19 cellular contexts compared by ENCODE assay signal in the genomic region with DNA sequence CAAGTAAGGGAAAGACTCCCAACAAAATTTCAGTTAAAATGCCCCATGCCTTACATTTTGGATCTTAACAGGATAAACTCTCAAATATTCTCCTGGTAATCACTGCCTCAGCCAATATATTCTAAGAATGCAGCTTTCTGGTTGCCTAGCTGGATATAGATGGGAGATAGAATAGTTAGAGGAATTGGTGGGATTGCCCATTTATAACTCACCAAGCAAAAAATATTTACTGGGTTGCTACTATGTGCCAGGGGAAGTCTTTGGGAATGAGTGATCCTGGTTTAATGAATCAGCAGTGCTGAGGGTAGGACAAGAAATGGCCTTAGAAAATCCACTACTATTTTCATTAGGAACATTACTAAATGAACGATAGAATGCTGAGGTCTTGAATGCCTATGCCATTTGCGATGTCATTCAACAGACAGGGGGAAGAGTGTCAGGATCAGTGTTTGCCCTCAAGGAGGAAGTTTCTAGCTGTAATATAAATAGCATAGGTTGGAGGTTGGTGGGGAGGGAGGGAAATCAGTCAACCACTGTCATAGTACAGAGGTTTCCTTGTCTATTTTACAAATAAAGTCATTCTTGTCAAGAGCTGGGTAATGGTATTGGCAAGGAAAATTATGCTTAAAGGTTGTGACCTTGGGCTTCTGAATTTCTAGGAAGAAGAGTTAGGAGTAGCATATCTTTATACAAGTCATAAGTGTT.
DNase-seq lines count a peak whose midpoint lies in the region; ATAC-seq and TF ChIP-seq lines count a peak whose summit lies in the region.
"Had no signal": no experiment of that assay in that cellular context is flagged by ENCODE, and none has a peak within 500 bp of the region (broad histone marks: within the 10 kb centered on the region; RNA-seq: fewer than 3 reads in every experiment).

No MANE protein-coding gene starts in this region.

- H3K4me1 ChIP-seq in BLaER1, result peaks cover 14% of the 10 kb centered on the region
- H3K4me1 ChIP-seq: BE2C, spleen had no signal

- no peak for ATAC-seq in HG03175 (IDR thresholded peaks at IDR 0.05; ENCODE audit: unreplicated experiment)
- no peak for ATAC-seq in natural killer cell treated with Interleukin-12 subunit alpha and Interleukin-12 subunit beta and Interleukin-15 and Interleukin-18, amount 100 ng/mL, for 72 hours
- ATAC-seq: activated CD8-positive, alpha-beta T cell treated with anti-CD3 and anti-CD28 coated beads for 36 hours had no signal

- H3K9ac ChIP-seq in BLaER1, result no peak overlapping the region

- H3K27ac Mint-ChIP-seq in HFFc6, result peak overlapping the region; percentile 66
- H3K27ac Mint-ChIP-seq in natural killer cell treated with Interleukin-12 subunit alpha and Interleukin-12 subunit beta and Interleukin-15 and Interleukin-18, amount 100 ng/mL, for 72 hours, result no peak overlapping the region
- H3K27ac Mint-ChIP-seq: activated CD8-positive, alpha-beta T cell treated with anti-CD3 and anti-CD28 coated beads for 36 hours; activated naive CD8-positive, alpha-beta T cell treated with anti-CD3 and anti-CD28 coated beads for 36 hours; IgD-negative memory B cell; immature natural killer cell had no signal

- DNase-seq in HFFc6, result peak; percentile 83
- DNase-seq in RPMI7951 (ENCODE audit: low read depth), result peak; percentile 9
- DNase-seq in kidney tubule cell (ENCODE audit: low spot score), result peak; percentile 74
- DNase-seq in natural killer cell treated with Interleukin-12 subunit alpha and Interleukin-12 subunit beta and Interleukin-15 and Interleukin-18, amount 100 ng/mL, for 72 hours (ENCODE audit: low spot score), result no peak
- DNase-seq in GM10266 (ENCODE audit: extremely low spot score), result no peak
- no peak for DNase-seq in activated CD4-positive, CD25-positive, alpha-beta regulatory T cell (lab: John Stamatoyannopoulos, UW)
- DNase-seq: activated CD8-positive, alpha-beta T cell treated with anti-CD3 and anti-CD28 coated beads for 36 hours; activated naive CD8-positive, alpha-beta T cell treated with anti-CD3 and anti-CD28 coated beads for 36 hours; activated T-cell treated with anti-CD3 and anti-CD28 coated beads, Interleukin-2, amount 50 U/mL, for 48 hours; BE2C; DMS153; immature natural killer cell; NCI-H2171; NCI-H774; spleen had no signal

- H3K36me3 Mint-ChIP-seq in HFFc6 (ENCODE audit: low read depth), result no peaks in the 10 kb centered on the region
- no peaks in the 10 kb centered on the region for H3K36me3 Mint-ChIP-seq in natural killer cell treated with Interleukin-12 subunit alpha and Interleukin-12 subunit beta and Interleukin-15 and Interleukin-18, amount 100 ng/mL, for 72 hours
- H3K36me3 Mint-ChIP-seq: immature natural killer cell had no signal

- peak overlapping the region; percentile 34 for H3K4me2 ChIP-seq in BLaER1

- TF ChIP-seq CTCF in HFFc6 (IDR thresholded peaks at IDR 0.05), result no peak
- no peak for TF ChIP-seq CTCF in GM10266 (IDR thresholded peaks at IDR 0.05; ENCODE audit: control insufficient read depth, insufficient read depth, low read depth, missing control alignments)

- H3K4me3 Mint-ChIP-seq in HFFc6, result 0 out of 2 replicates have a peak overlapping the region, but pooled peaks have one; percentile 12
- no peak overlapping the region for H3K4me3 Mint-ChIP-seq in natural killer cell treated with Interleukin-12 subunit alpha and Interleukin-12 subunit beta and Interleukin-15 and Interleukin-18, amount 100 ng/mL, for 72 hours
- H3K4me3 Mint-ChIP-seq: activated CD8-positive, alpha-beta T cell treated with anti-CD3 and anti-CD28 coated beads for 36 hours; activated naive CD8-positive, alpha-beta T cell treated with anti-CD3 and anti-CD28 coated beads for 36 hours; IgD-negative memory B cell; immature natural killer cell had no signal

- H3K27ac ChIP-seq in BLaER1, result no peak overlapping the region
- H3K27ac ChIP-seq: cardiac muscle cell, spleen had no signal

- H3K27me3 Mint-ChIP-seq in HFFc6 (ENCODE audit: insufficient read depth), result peaks cover 10% of the 10 kb centered on the region
- no peaks in the 10 kb centered on the region for H3K27me3 Mint-ChIP-seq in natural killer cell treated with Interleukin-12 subunit alpha and Interleukin-12 subunit beta and Interleukin-15 and Interleukin-18, amount 100 ng/mL, for 72 hours
- H3K27me3 Mint-ChIP-seq: activated CD8-positive, alpha-beta T cell treated with anti-CD3 and anti-CD28 coated beads for 36 hours; activated naive CD8-positive, alpha-beta T cell treated with anti-CD3 and anti-CD28 coated beads for 36 hours; IgD-negative memory B cell had no signal

- H3K9me3 ChIP-seq in BLaER1, result no peaks in the 10 kb centered on the region
- H3K9me3 ChIP-seq: BE2C, spleen had no signal

- no peak overlapping the region for H3K4me3 ChIP-seq in BLaER1
- H3K4me3 ChIP-seq: cardiac muscle cell, spleen had no signal

- H4K20me1 ChIP-seq in BLaER1, result no peaks in the 10 kb centered on the region

- H3K27me3 ChIP-seq in BLaER1, result no peaks in the 10 kb centered on the region
- H3K27me3 ChIP-seq: BE2C, cardiac muscle cell, spleen had no signal

- no peaks in the 10 kb centered on the region for H3K36me3 ChIP-seq in BLaER1
- H3K36me3 ChIP-seq: BE2C, cardiac muscle cell, spleen had no signal

- no peaks in the 10 kb centered on the region for H3K9me3 Mint-ChIP-seq in HFFc6
- no peaks in the 10 kb centered on the region for H3K9me3 Mint-ChIP-seq in natural killer cell treated with Interleukin-12 subunit alpha and Interleukin-12 subunit beta and Interleukin-15 and Interleukin-18, amount 100 ng/mL, for 72 hours
- H3K9me3 Mint-ChIP-seq: activated CD8-positive, alpha-beta T cell treated with anti-CD3 and anti-CD28 coated beads for 36 hours; activated naive CD8-positive, alpha-beta T cell treated with anti-CD3 and anti-CD28 coated beads for 36 hours; IgD-negative memory B cell; immature natural killer cell had no signal

- H3K4me1 Mint-ChIP-seq in HFFc6 (ENCODE audit: low read depth), result peaks cover 19% of the 10 kb centered on the region
- no peaks in the 10 kb centered on the region for H3K4me1 Mint-ChIP-seq in natural killer cell treated with Interleukin-12 subunit alpha and Interleukin-12 subunit beta and Interleukin-15 and Interleukin-18, amount 100 ng/mL, for 72 hours (ENCODE audit: low read depth in 2 of 2)
- H3K4me1 Mint-ChIP-seq: activated naive CD8-positive, alpha-beta T cell treated with anti-CD3 and anti-CD28 coated beads for 36 hours; IgD-negative memory B cell; immature natural killer cell had no signal

Comparison
In these comparisons a context has a peak if more than half of its experiments do, and no peak if none do; other contexts are left out.
1. DNase-seq: peak in HFFc6 (single experiment), RPMI7951 (single experiment) and kidney tubule cell (single experiment); none in natural killer cell treated with Interleukin-12 subunit alpha and Interleukin-12 subunit beta and Interleukin-15 and Interleukin-18, amount 100 ng/mL, for 72 hours (single experiment), GM10266 (single experiment) and activated CD4-positive, CD25-positive, alpha-beta regulatory T cell (0 of 4).